Comparison of ENCODE assay signal across 1 cellular context in the genomic region with DNA sequence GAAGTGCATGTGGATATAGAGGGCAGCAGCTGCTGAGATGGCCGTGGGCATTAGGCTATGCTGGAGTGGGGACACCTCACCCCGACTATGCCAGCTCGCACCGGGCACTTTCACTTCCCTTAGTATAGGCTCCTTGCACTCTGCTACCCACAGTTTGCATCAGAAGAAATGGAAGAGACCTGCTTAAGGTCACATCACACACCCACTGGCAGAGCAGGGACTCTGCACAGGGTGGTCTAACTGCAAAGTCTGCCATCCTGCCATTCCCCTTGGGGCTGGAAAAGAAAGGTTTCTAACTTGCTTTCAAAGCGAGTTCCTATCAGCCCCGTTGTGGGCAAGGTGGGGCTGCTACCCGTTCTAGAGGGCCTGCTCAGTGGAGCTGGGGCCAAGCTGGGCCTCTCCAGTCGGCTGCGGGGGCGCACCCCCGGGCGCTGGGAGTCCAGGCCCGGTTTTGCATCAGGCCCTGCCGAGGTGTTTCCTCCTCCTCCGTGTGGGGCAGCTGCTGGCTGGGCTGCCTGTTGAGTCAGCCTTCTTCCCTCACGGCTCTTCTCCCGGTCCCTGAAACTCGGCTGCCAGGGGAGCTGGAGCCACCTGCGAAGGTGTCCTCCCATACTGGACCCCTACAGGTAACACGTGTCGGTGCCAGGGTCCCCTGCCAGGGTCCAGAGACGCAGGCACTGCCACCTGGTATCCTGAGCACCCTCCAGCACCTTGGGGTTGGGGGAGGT.
TF ChIP-seq lines count a peak whose summit lies in the region.

A gene with protein sequence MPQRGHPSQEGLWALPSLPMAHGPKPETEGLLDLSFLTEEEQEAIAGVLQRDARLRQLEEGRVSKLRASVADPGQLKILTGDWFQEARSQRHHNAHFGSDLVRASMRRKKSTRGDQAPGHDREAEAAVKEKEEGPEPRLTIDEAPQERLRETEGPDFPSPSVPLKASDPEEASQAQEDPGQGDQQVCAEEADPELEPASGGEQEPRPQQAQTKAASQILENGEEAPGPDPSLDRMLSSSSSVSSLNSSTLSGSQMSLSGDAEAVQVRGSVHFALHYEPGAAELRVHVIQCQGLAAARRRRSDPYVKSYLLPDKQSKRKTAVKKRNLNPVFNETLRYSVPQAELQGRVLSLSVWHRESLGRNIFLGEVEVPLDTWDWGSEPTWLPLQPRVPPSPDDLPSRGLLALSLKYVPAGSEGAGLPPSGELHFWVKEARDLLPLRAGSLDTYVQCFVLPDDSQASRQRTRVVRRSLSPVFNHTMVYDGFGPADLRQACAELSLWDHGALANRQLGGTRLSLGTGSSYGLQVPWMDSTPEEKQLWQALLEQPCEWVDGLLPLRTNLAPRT (plus strand): TSS at position 498 of the 728 bp plus-strand sequence. CDS start 3,313 bp downstream, outside the sequence.

TF ChIP-seq in K562, 482 proteins besides CTCF, POLR2A, EP300 and RAD21 (continued from another document and continues in another):
- TF ChIP-seq GMEB1 (CRISPR knock-in tag; IDR thresholded peaks at IDR 0.05) (0 out of 2 replicates have a peak, but pooled peaks have one; percentile 34), ZNF444 (CRISPR knock-in tag; IDR thresholded peaks at IDR 0.05) (peak; percentile 44; the same call in 1 of the 2 replicates), EHMT2 (IDR thresholded peaks at IDR 0.05) (no peak), ZNF217 (CRISPR knock-in tag; IDR thresholded peaks at IDR 0.05) (no peak), RUNX1 (IDR thresholded peaks at IDR 0.05; ENCODE audit: low read depth) (no peak), KLF1 (tag; IDR thresholded peaks at IDR 0.05) (no peak), ZFP30 (CRISPR knock-in tag; IDR thresholded peaks at IDR 0.05; ENCODE audit: borderline replicate concordance) (no peak), RBFOX2 (IDR thresholded peaks at IDR 0.05; ENCODE audit: low read depth, low read length) (peak; percentile 67), MEIS2 (IDR thresholded peaks at IDR 0.05; ENCODE audit: partially characterized antibody) (no peak), TBL1XR1 (IDR thresholded peaks at IDR 0.05; ENCODE audit: low read length in 2 of 2) (no peak), NFXL1 (CRISPR knock-in tag; IDR thresholded peaks at IDR 0.05) (no peak), GABPB1 (CRISPR knock-in tag; IDR thresholded peaks at IDR 0.05) (no peak), POLR2H (tag; IDR thresholded peaks at IDR 0.05; ENCODE audit: low read depth) (no peak), ZBTB17 (CRISPR knock-in tag; IDR thresholded peaks at IDR 0.05) (no peak), SIN3A (IDR thresholded peaks at IDR 0.05; ENCODE audit: borderline replicate concordance in 2 of 2, control insufficient read depth in 1 of 2, low read depth in 2 of 2, low read length in 2 of 2) (0 out of 4 replicates have a peak, but pooled peaks of 1 of the 2 experiments have one; percentile 13), MLLT1 (IDR thresholded peaks at IDR 0.05) (no peak), TSC22D4 (tag; IDR thresholded peaks at IDR 0.05) (no peak), SMAD3 (CRISPR knock-in tag; conservative IDR thresholded peaks at IDR 0.05) (0 out of 2 replicates have a peak, but pooled peaks have one; percentile 28), NFIX (CRISPR knock-in tag; IDR thresholded peaks at IDR 0.05; ENCODE audit: low read depth) (no peak), KDM5B (IDR thresholded peaks at IDR 0.05; ENCODE audit: insufficient replicate concordance, low read depth, low read length) (peak; percentile 63), FOS (IDR thresholded peaks at IDR 0.05; ENCODE audit: extremely low read depth, insufficient read length) (no peak), GTF2E2 (tag; IDR thresholded peaks at IDR 0.05) (no peak), STAG1 (CRISPR knock-in tag; IDR thresholded peaks at IDR 0.05; ENCODE audit: borderline replicate concordance) (no peak), ELK1 (CRISPR knock-in tag; IDR thresholded peaks at IDR 0.05) (no peak), THRB (CRISPR knock-in tag; conservative IDR thresholded peaks at IDR 0.05) (no peak), POLR2G (IDR thresholded peaks at IDR 0.05; ENCODE audit: low read depth, low read length) (peak; percentile 74), BHLHE40 (IDR thresholded peaks at IDR 0.05; ENCODE audit: low read length) (peak; percentile 55; the same call in 1 of the 2 replicates), ZSCAN32 (CRISPR knock-in tag; IDR thresholded peaks at IDR 0.05) (no peak), CREB3 (tag; conservative IDR thresholded peaks at IDR 0.05; ENCODE audit: low read depth) (no peak), NFRKB (IDR thresholded peaks at IDR 0.05; ENCODE audit: low read depth) (no peak), MCM7 (IDR thresholded peaks at IDR 0.05) (no peak), TCF7 (IDR thresholded peaks at IDR 0.05; ENCODE audit: borderline replicate concordance) (no peak), RNF2 (IDR thresholded peaks at IDR 0.05) (no peak; the same call in 1 of the 2 replicates), HDAC3 (IDR thresholded peaks at IDR 0.05; ENCODE audit: borderline replicate concordance, partially characterized antibody) (no peak), SP1 (CRISPR knock-in tag; IDR thresholded peaks at IDR 0.05) (no peak), CREB1 (IDR thresholded peaks at IDR 0.05) (no peak), CREB1 (CRISPR knock-in tag; IDR thresholded peaks at IDR 0.05) (no peak)
- TF ChIP-seq, protein P1, sequence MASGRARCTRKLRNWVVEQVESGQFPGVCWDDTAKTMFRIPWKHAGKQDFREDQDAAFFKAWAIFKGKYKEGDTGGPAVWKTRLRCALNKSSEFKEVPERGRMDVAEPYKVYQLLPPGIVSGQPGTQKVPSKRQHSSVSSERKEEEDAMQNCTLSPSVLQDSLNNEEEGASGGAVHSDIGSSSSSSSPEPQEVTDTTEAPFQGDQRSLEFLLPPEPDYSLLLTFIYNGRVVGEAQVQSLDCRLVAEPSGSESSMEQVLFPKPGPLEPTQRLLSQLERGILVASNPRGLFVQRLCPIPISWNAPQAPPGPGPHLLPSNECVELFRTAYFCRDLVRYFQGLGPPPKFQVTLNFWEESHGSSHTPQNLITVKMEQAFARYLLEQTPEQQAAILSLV (tag; IDR thresholded peaks at IDR 0.05): no peak
- TF ChIP-seq, protein P2, sequence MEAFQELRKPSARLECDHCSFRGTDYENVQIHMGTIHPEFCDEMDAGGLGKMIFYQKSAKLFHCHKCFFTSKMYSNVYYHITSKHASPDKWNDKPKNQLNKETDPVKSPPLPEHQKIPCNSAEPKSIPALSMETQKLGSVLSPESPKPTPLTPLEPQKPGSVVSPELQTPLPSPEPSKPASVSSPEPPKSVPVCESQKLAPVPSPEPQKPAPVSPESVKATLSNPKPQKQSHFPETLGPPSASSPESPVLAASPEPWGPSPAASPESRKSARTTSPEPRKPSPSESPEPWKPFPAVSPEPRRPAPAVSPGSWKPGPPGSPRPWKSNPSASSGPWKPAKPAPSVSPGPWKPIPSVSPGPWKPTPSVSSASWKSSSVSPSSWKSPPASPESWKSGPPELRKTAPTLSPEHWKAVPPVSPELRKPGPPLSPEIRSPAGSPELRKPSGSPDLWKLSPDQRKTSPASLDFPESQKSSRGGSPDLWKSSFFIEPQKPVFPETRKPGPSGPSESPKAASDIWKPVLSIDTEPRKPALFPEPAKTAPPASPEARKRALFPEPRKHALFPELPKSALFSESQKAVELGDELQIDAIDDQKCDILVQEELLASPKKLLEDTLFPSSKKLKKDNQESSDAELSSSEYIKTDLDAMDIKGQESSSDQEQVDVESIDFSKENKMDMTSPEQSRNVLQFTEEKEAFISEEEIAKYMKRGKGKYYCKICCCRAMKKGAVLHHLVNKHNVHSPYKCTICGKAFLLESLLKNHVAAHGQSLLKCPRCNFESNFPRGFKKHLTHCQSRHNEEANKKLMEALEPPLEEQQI (IDR thresholded peaks at IDR 0.05): no peak
- TF ChIP-seq, protein P3, sequence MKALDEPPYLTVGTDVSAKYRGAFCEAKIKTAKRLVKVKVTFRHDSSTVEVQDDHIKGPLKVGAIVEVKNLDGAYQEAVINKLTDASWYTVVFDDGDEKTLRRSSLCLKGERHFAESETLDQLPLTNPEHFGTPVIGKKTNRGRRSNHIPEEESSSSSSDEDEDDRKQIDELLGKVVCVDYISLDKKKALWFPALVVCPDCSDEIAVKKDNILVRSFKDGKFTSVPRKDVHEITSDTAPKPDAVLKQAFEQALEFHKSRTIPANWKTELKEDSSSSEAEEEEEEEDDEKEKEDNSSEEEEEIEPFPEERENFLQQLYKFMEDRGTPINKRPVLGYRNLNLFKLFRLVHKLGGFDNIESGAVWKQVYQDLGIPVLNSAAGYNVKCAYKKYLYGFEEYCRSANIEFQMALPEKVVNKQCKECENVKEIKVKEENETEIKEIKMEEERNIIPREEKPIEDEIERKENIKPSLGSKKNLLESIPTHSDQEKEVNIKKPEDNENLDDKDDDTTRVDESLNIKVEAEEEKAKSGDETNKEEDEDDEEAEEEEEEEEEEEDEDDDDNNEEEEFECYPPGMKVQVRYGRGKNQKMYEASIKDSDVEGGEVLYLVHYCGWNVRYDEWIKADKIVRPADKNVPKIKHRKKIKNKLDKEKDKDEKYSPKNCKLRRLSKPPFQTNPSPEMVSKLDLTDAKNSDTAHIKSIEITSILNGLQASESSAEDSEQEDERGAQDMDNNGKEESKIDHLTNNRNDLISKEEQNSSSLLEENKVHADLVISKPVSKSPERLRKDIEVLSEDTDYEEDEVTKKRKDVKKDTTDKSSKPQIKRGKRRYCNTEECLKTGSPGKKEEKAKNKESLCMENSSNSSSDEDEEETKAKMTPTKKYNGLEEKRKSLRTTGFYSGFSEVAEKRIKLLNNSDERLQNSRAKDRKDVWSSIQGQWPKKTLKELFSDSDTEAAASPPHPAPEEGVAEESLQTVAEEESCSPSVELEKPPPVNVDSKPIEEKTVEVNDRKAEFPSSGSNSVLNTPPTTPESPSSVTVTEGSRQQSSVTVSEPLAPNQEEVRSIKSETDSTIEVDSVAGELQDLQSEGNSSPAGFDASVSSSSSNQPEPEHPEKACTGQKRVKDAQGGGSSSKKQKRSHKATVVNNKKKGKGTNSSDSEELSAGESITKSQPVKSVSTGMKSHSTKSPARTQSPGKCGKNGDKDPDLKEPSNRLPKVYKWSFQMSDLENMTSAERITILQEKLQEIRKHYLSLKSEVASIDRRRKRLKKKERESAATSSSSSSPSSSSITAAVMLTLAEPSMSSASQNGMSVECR (CRISPR knock-in tag; IDR thresholded peaks at IDR 0.05): 0 out of 2 replicates have a peak, but pooled peaks have one; percentile 38
- TF ChIP-seq, protein P4, sequence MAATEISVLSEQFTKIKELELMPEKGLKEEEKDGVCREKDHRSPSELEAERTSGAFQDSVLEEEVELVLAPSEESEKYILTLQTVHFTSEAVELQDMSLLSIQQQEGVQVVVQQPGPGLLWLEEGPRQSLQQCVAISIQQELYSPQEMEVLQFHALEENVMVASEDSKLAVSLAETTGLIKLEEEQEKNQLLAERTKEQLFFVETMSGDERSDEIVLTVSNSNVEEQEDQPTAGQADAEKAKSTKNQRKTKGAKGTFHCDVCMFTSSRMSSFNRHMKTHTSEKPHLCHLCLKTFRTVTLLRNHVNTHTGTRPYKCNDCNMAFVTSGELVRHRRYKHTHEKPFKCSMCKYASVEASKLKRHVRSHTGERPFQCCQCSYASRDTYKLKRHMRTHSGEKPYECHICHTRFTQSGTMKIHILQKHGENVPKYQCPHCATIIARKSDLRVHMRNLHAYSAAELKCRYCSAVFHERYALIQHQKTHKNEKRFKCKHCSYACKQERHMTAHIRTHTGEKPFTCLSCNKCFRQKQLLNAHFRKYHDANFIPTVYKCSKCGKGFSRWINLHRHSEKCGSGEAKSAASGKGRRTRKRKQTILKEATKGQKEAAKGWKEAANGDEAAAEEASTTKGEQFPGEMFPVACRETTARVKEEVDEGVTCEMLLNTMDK (IDR thresholded peaks at IDR 0.05; ENCODE audit: borderline replicate concordance, insufficient read depth, low read depth, low read length, poor library complexity, severe bottlenecking): no peak
